1 cellular context compared by ENCODE assay signal in genomic region chr9:129317179-129318011, GRCh38.
TF ChIP-seq lines count a peak whose summit lies in the region.

No MANE protein-coding gene starts in this region.

TF ChIP-seq in HepG2, 621 proteins besides CTCF, POLR2A, EP300 and RAD21 (continued from another document):
- TF ChIP-seq PRDM10 (CRISPR knock-in tag; IDR thresholded peaks at IDR 0.05; ENCODE audit: low read depth) (peak; percentile 34; the same call in 1 of the 2 replicates), ZNF274 (CRISPR knock-in tag; IDR thresholded peaks at IDR 0.05) (peak; percentile 36; the same call in 1 of the 2 replicates), ZNF292 (CRISPR knock-in tag; IDR thresholded peaks at IDR 0.05; ENCODE audit: borderline replicate concordance, low read depth) (no peak), ZNF660 (CRISPR knock-in tag; IDR thresholded peaks at IDR 0.05; ENCODE audit: borderline replicate concordance, low read depth) (no peak), YEATS2 (CRISPR knock-in tag; IDR thresholded peaks at IDR 0.05; ENCODE audit: borderline replicate concordance) (0 out of 2 replicates have a peak, but pooled peaks have one; percentile 52), NFYC (CRISPR knock-in tag; IDR thresholded peaks at IDR 0.05) (peak; percentile 36; the same call in 1 of the 2 replicates), ZNF552 (CRISPR knock-in tag; IDR thresholded peaks at IDR 0.05; ENCODE audit: borderline replicate concordance) (no peak), LBX2 (CRISPR knock-in tag; IDR thresholded peaks at IDR 0.05; ENCODE audit: borderline replicate concordance) (no peak), JDP2 (CRISPR knock-in tag; IDR thresholded peaks at IDR 0.05; ENCODE audit: borderline replicate concordance) (no peak), SALL2 (CRISPR knock-in tag; IDR thresholded peaks at IDR 0.05) (no peak), ZFAT (CRISPR knock-in tag; conservative IDR thresholded peaks at IDR 0.05) (no peak), PATZ1 (CRISPR knock-in tag; IDR thresholded peaks at IDR 0.05) (no peak), DMAP1 (CRISPR knock-in tag; IDR thresholded peaks at IDR 0.05) (peak; percentile 7; the same call in 1 of the 2 replicates)
TF ChIP-seq in HepG2: peak in this region for 45.
